8 cellular contexts compared by ENCODE assay signal in the genomic region with DNA sequence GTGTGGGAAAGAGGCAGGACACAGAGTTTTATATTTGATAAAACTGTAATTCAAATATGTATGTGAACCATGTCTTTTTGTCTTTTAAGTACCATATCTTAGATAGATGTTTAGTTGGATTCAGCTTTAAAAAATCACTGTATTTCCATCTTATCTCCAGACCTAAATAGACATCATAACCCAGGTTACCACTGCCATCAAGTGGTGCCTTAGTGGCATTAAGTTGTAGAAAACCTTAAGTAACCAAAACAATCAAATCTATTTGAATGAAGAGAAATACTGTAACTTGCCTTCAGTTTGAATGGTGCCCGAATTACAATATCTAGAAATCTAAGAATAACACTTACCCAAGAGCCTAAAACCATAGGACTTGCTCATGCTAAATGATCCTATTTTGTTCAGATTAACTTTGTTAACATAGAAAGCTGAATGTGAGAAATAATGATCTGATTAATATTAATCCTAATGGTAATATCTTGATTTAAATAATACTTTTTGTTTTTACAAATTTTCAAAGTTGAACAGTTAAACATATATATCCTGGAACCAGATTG.
A peak's percentile ranks its signal among the peaks of the same experiment; 100 is the strongest.
DNase-seq lines count a peak whose midpoint lies in the region; ATAC-seq lines count a peak whose summit lies in the region.

No MANE protein-coding gene starts in this region.

- no peak overlapping the region for H3K4me3 ChIP-seq in Jurkat, Clone E6-1 (ENCODE audit: low read length)

- ATAC-seq in HG02642 (IDR thresholded peaks at IDR 0.05; ENCODE audit: poor library complexity, unreplicated experiment) (no peak), HG02973 (IDR thresholded peaks at IDR 0.05; ENCODE audit: unreplicated experiment) (no peak)

- DNase-seq in DMS114 treated with DMSO at 0.1 percent for 48 hours (lab: John Stamatoyannopoulos, UW; ENCODE audit: unreplicated experiment) (peak; percentile 39), SK-N-DZ (ENCODE audit: low spot score) (peak; percentile 67), iris pigment epithelial cell (ENCODE audit: low read depth) (peak; percentile 60), NCI-H128 (lab: John Stamatoyannopoulos, UW; ENCODE audit: unreplicated experiment) (no peak), HuH-7.5 (ENCODE audit: low spot score) (no peak)
- DNase-seq in Jurkat, Clone E6-1 (ENCODE audit: low read depth, low spot score), result peak; percentile 24

Comparison
In these comparisons a context has a peak if more than half of its experiments do, and no peak if none do; other contexts are left out.
1. DNase-seq: peak in DMS114 treated with DMSO at 0.1 percent for 48 hours (single experiment), Jurkat, Clone E6-1 (single experiment), SK-N-DZ (single experiment) and iris pigment epithelial cell (single experiment); none in NCI-H128 (single experiment) and HuH-7.5 (single experiment).